In genomic region chr10:118330295-118331076, GRCh38 we compare ENCODE assay signal across 22 cellular contexts. TPM values are rescaled to one million over a fixed set of nuclear protein-coding genes. Genes with fewer than 3 reads are reported as not detected.
DNase-seq lines count a peak whose midpoint lies in the region; ATAC-seq, FAIRE-seq and TF ChIP-seq lines count a peak whose summit lies in the region.
"Had no signal": no experiment of that assay in that cellular context is flagged by ENCODE, and none has a peak within 500 bp of the region (broad histone marks: within the 10 kb centered on the region; RNA-seq: fewer than 3 reads in every experiment).

No MANE protein-coding gene starts in this region.

- no peaks in the 10 kb centered on the region for H4K20me1 ChIP-seq in K562 (replicated peaks; ENCODE audit: control insufficient read depth, insufficient read depth, low read length)

- DNase-seq in activated CD4-positive, CD25-positive, alpha-beta regulatory T cell treated with anti-CD3 and anti-CD28 coated beads, Interleukin-2, amount 50 U/mL, for 72 hours: no peak
- DNase-seq in activated naive CD8-positive, alpha-beta T cell treated with anti-CD3 and anti-CD28 coated beads for 36 hours: no peak
- peak in 1 of 4 experiments; percentile 9 for DNase-seq in K562 (ENCODE audit: extremely low read depth in 1 of 4, low spot score in 3 of 4)
- no peak for DNase-seq in stimulated activated naive CD8-positive, alpha-beta T cell treated with anti-CD3 and anti-CD28 coated beads, Interleukin-15, amount 100 ng/mL, for 72 hours
- no peak for DNase-seq in T1000 (lab: John Stamatoyannopoulos, UW)
- DNase-seq in cerebellum (ENCODE audit: low spot score): no peak
- DNase-seq: AML-193; GOT3; KG1; NCI-H1105 treated with DMSO at 0.1 percent for 48 hours; NCI-H1694 treated with DMSO at 0.1 percent for 48 hours; NCI-H510A; NCI-H748 treated with DMSO at 0.1 percent for 48 hours; NK-92 treated with Interleukin-12 subunit alpha and Interleukin-12 subunit beta, amount 100 ng/mL, for 24 hours had no signal

- in situ Hi-C loops in K562 (cut with MboI): no loop called here

- H3K4me1 ChIP-seq in K562 (replicated peaks in 1 of 2; ENCODE audit: control insufficient read depth in 2 of 2, insufficient read depth in 2 of 2, low read length in 2 of 2): no peaks in the 10 kb centered on the region; a peak in 2 of 5 replicates

- no peak for FAIRE-seq in K562 (lab: Jason Lieb, UNC)
- FAIRE-seq: D721Med, GM12891, HepG2, RCC 7860 had no signal

- intact Hi-C loops in K562 (cut with micrococcal nuclease): no loop called here

- no peaks in the 10 kb centered on the region for H3K9me3 Mint-ChIP-seq in activated naive CD8-positive, alpha-beta T cell (ENCODE audit: low read depth)
- no peaks in the 10 kb centered on the region for H3K9me3 Mint-ChIP-seq in activated naive CD8-positive, alpha-beta T cell treated with anti-CD3 and anti-CD28 coated beads for 36 hours
- H3K9me3 Mint-ChIP-seq in stimulated activated naive CD8-positive, alpha-beta T cell treated with anti-CD3 and anti-CD28 coated beads, Interleukin-15, amount 100 ng/mL, for 72 hours: no peaks in the 10 kb centered on the region

- H3K9me1 ChIP-seq in K562 (ENCODE audit: control insufficient read depth, insufficient read depth, low read length): no peaks in the 10 kb centered on the region

- no peak for TF ChIP-seq EP300 in K562 (IDR thresholded peaks at IDR 0.05; ENCODE audit: low read length)

- no peaks in the 10 kb centered on the region for H3K27me3 Mint-ChIP-seq in activated naive CD8-positive, alpha-beta T cell
- no peaks in the 10 kb centered on the region for H3K27me3 Mint-ChIP-seq in activated naive CD8-positive, alpha-beta T cell treated with anti-CD3 and anti-CD28 coated beads for 36 hours
- H3K27me3 Mint-ChIP-seq in stimulated activated naive CD8-positive, alpha-beta T cell treated with anti-CD3 and anti-CD28 coated beads, Interleukin-15, amount 100 ng/mL, for 72 hours: no peaks in the 10 kb centered on the region

- CTCF ChIA-PET in K562 (lab: Yijun Ruan, JAX; ENCODE audit: low intra/inter-chr PET ratio): no interaction called here

- POLR2A ChIA-PET in K562 (lab: Yijun Ruan, JAX): interaction anchor here (0.7 kb wide), 1 partner anchor 1149 kb away, joined by 3 read pairs; no protein-coding TSS in a partner anchor

- H3K4me3 Mint-ChIP-seq in activated naive CD8-positive, alpha-beta T cell: no peak overlapping the region
- no peak overlapping the region for H3K4me3 Mint-ChIP-seq in activated naive CD8-positive, alpha-beta T cell treated with anti-CD3 and anti-CD28 coated beads for 36 hours
- no peak overlapping the region for H3K4me3 Mint-ChIP-seq in stimulated activated naive CD8-positive, alpha-beta T cell treated with anti-CD3 and anti-CD28 coated beads, Interleukin-15, amount 100 ng/mL, for 72 hours

- peaks cover 7% of the 10 kb centered on the region for H3K36me3 Mint-ChIP-seq in activated naive CD8-positive, alpha-beta T cell
- peaks cover 17% of the 10 kb centered on the region for H3K36me3 Mint-ChIP-seq in activated naive CD8-positive, alpha-beta T cell treated with anti-CD3 and anti-CD28 coated beads for 36 hours

- no peak overlapping the region for H3K4me2 ChIP-seq in K562 (ENCODE audit: insufficient read depth, low read length)

- H3K79me2 ChIP-seq in K562 (ENCODE audit: control insufficient read depth, insufficient read depth, low read length): no peaks in the 10 kb centered on the region

- 61% methylated on average over 2 of the region's 2 CpGs for WGBS in K562 (ENCODE audit: insufficient coverage, low coverage, missing lambda C conversion rate)

- H3K9ac ChIP-seq in K562 (ENCODE audit: insufficient read depth in 1 of 2, low read depth in 2 of 2, low read length in 2 of 2): no peak overlapping the region

- no peak for TF ChIP-seq RAD21 in K562 (CRISPR knock-in tag; conservative IDR thresholded peaks at IDR 0.05 in 1 of 2, IDR thresholded peaks at IDR 0.05 in 1 of 2)

- ATAC-seq in activated CD4-positive, CD25-positive, alpha-beta regulatory T cell treated with anti-CD3 and anti-CD28 coated beads, Interleukin-2, amount 50 U/mL, for 24 hours: peak; percentile 51 to 65
- ATAC-seq in K562: no peak
- peak; percentile 60 for ATAC-seq in stimulated activated naive CD8-positive, alpha-beta T cell treated with anti-CD3 and anti-CD28 coated beads, Interleukin-15, amount 100 ng/mL, for 72 hours
- ATAC-seq: HepG2 had no signal

- BruUV-seq in K562 (replicated peaks; lab: Mats Ljungman, UMichigan): no TSS peak

- no peak overlapping the region for H2AFZ ChIP-seq in K562 (ENCODE audit: low read depth, low read length)

- H3K27me3 ChIP-seq in K562 (ENCODE audit: control insufficient read depth in 2 of 2, insufficient read depth in 2 of 2, low read length in 2 of 2): no peaks in the 10 kb centered on the region

- H3K27ac Mint-ChIP-seq in activated naive CD8-positive, alpha-beta T cell: peak overlapping the region; percentile 7
- H3K27ac Mint-ChIP-seq in activated naive CD8-positive, alpha-beta T cell treated with anti-CD3 and anti-CD28 coated beads for 36 hours: no peak overlapping the region
- H3K27ac Mint-ChIP-seq in stimulated activated naive CD8-positive, alpha-beta T cell treated with anti-CD3 and anti-CD28 coated beads, Interleukin-15, amount 100 ng/mL, for 72 hours: peak overlapping the region in 1 of 2 donors; percentile 2

- H3K36me3 ChIP-seq in K562 (ENCODE audit: control insufficient read depth, insufficient read depth, low read length): peaks cover 86% of the 10 kb centered on the region; the same call in 2 of the 3 replicates

- no peak overlapping the region for H3K27ac ChIP-seq in K562 (ENCODE audit: extremely low read depth, low read depth, low read length)
- H3K27ac ChIP-seq: 22Rv1, C4-2B had no signal

- TF ChIP-seq CTCF in K562 (IDR thresholded peaks at IDR 0.05 in 2 of 3, conservative IDR thresholded peaks at IDR 0.05 in 1 of 3; ENCODE audit: insufficient read depth in 2 of 3, low read depth in 1 of 3, low read length in 3 of 3): no peak

- H3K9me3 ChIP-seq in K562 (replicated peaks; ENCODE audit: control insufficient read depth, insufficient read depth, low read depth, low read length): no peaks in the 10 kb centered on the region

- H3K4me3 ChIP-seq in K562: no peak overlapping the region

- peaks cover 6% of the 10 kb centered on the region for H3K4me1 Mint-ChIP-seq in activated naive CD8-positive, alpha-beta T cell (ENCODE audit: low read depth)
- peaks cover 12% of the 10 kb centered on the region for H3K4me1 Mint-ChIP-seq in activated naive CD8-positive, alpha-beta T cell treated with anti-CD3 and anti-CD28 coated beads for 36 hours
- H3K4me1 Mint-ChIP-seq in stimulated activated naive CD8-positive, alpha-beta T cell treated with anti-CD3 and anti-CD28 coated beads, Interleukin-15, amount 100 ng/mL, for 72 hours: peaks cover 10% of the 10 kb centered on the region

- TF ChIP-seq POLR2A in K562 (conservative IDR thresholded peaks at IDR 0.05): no peak

TF ChIP-seq in K562, 482 proteins besides CTCF, POLR2A, EP300 and RAD21:
- TF ChIP-seq BMI1 (IDR thresholded peaks at IDR 0.05; ENCODE audit: low read length) (no peak), FOSL1 (tag; conservative IDR thresholded peaks at IDR 0.05) (peak; percentile 72), HDAC8 (tag; IDR thresholded peaks at IDR 0.05) (no peak), CBFA2T3 (IDR thresholded peaks at IDR 0.05) (peak; percentile 15; the same call in 1 of the 2 replicates)

RNA-seq across cellular contexts. Expression of gene FAM204A, which starts 11.6 kb away (rescaled TPM):
- total RNA-seq in activated naive CD8-positive, alpha-beta T cell treated with anti-CD3 and anti-CD28 coated beads for 36 hours: 10 to 100 TPM; 67.4 to 71.1 TPM
- total RNA-seq in K562 (2011; cell fraction: chromatin; rRNA removed; ENCODE audit: low replicate concordance): 22.8 and 40.0 TPM in 2 replicates
- 13.2 and 16.2 TPM in 2 replicates for total RNA-seq in K562 (2011; cell fraction: nucleolus; rRNA removed)
- total RNA-seq in K562 (2011; cell fraction: nucleoplasm; rRNA removed): 12.5 and 16.1 TPM in 2 replicates
- 31.0 and 34.0 TPM in 2 replicates for total RNA-seq in K562 (2014; rRNA removed)
- 63.1 and 71.0 TPM in 2 replicates for total RNA-seq in K562 (2014; rRNA removed; fragmentation: Illumina TruSeq; extraction: Trizol)
- 52.6 and 57.1 TPM in 2 replicates for total RNA-seq in K562 (2015; rRNA removed; fragmentation: Illumina TruSeq; extraction: Trizol)
- total RNA-seq in K562 (2021): 39.4 and 44.9 TPM in 2 replicates
- polyA plus RNA-seq in K562 (2011; rRNA removed): 19.1 and 29.0 TPM in 2 replicates
- 6.6 and 9.9 TPM in 2 replicates for polyA plus RNA-seq in K562 (2011; cell fraction: cytosol; rRNA removed)
- 11.7 and 16.9 TPM in 2 replicates for polyA plus RNA-seq in K562 (2011; cell fraction: nucleus; rRNA removed)
- polyA plus RNA-seq in K562 (2012): 35.8 and 37.0 TPM in 2 replicates
- 41.8 and 44.6 TPM in 2 replicates for polyA plus RNA-seq in K562 (2014; fragmentation: Illumina TruSeq; extraction: Trizol)
- 10 to 100 TPM; 57.6 to 64.5 TPM for polyA plus RNA-seq in K562 (2014; fragmentation: Nextera tagmentation; extraction: Ambion mirVana)
- polyA plus RNA-seq in K562 (2014; rRNA removed): 41.4 and 44.3 TPM in 2 replicates
- 30.4 and 34.3 TPM in 2 replicates for polyA minus RNA-seq in K562 (2011; rRNA and poly(A)+ RNA removed)
- polyA minus RNA-seq in K562 (2011; cell fraction: cytosol; rRNA and poly(A)+ RNA removed): 6.2 and 8.7 TPM in 2 replicates
- polyA minus RNA-seq in K562 (2011; cell fraction: nucleus; rRNA and poly(A)+ RNA removed): 28.7 and 55.9 TPM in 2 replicates
- 39.7 TPM for total RNA-seq in cerebellum
